14 cellular contexts compared by ENCODE assay signal in the genomic region with DNA sequence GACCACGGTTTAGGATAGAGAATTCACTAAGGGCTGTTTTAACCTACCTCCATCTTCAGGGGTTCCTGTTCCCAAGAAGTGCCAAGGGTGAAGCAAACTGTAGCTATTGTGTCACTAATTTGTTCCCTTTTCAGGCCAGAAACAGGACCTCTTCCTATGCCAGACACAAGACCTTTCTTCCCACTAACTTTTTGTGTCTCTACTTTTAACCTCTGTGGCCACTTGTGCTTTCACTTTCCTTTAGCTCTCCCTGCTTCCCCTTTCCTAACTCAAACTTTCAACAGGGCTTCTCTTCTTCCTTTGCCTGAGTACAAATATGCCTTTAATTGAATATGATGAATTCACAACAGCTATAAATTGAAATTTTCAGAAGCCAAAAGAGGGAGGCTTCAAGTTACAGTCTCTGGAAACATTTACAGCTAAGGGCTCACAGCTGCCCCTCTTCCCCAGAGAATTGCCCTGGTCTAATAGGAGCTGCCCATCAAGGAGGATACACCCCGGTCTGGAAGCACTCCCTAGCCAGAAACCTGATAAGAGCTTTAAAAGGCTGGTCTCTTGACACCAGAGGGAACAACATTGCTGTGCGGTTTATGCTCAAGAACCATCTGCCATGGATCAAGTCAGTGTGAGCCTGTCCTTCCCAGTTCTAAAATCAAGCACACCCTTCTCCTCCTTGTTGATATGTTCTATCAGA.
DNase-seq lines count a peak whose midpoint lies in the region; ATAC-seq lines count a peak whose summit lies in the region.
"Had no signal": no experiment of that assay in that cellular context is flagged by ENCODE, and none has a peak within 500 bp of the region (broad histone marks: within the 10 kb centered on the region; RNA-seq: fewer than 3 reads in every experiment).

No MANE protein-coding gene starts in this region.

- H3K9ac ChIP-seq in BLaER1 = no peak overlapping the region

- H3K4me3 ChIP-seq in BLaER1 = no peak overlapping the region
- H3K4me3 ChIP-seq in SJCRH30 = peak overlapping the region; percentile 7
- H3K4me3 ChIP-seq: colonic mucosa, testis had no signal

- no peaks in the 10 kb centered on the region; the same call in 1 of the 2 replicates for H4K20me1 ChIP-seq in BLaER1

- H3K36me3 ChIP-seq in BLaER1 = no peaks in the 10 kb centered on the region
- H3K36me3 ChIP-seq in SJCRH30 = no peaks in the 10 kb centered on the region
- H3K36me3 ChIP-seq: colonic mucosa had no signal

- peak overlapping the region; percentile 46 for H3K4me2 ChIP-seq in BLaER1

- in situ Hi-C loops in KBM-7 (cut with MboI; ENCODE audit: low pct_unique_long_range_greater_than_20kb, low sequenced_read_pairs) = no loop called here

- ATAC-seq in GM18498 (IDR thresholded peaks at IDR 0.05; ENCODE audit: unreplicated experiment) = no peak
- ATAC-seq: activated CD8-positive, alpha-beta T cell treated with anti-CD3 and anti-CD28 coated beads for 36 hours had no signal

- H3K9me3 ChIP-seq in BLaER1 = no peaks in the 10 kb centered on the region
- no peaks in the 10 kb centered on the region for H3K9me3 ChIP-seq in SJCRH30 (replicated peaks)
- H3K9me3 ChIP-seq: colonic mucosa, testis had no signal

- peaks cover 16% of the 10 kb centered on the region for H3K4me1 ChIP-seq in BLaER1
- H3K4me1 ChIP-seq in SJCRH30 = peaks cover 26% of the 10 kb centered on the region
- H3K4me1 ChIP-seq: colonic mucosa, testis had no signal

- DNase-seq in KBM-7 = peak; percentile 46
- DNase-seq in SJCRH30 = peak; percentile 85 to 95
- DNase-seq in left kidney (ENCODE audit: low read depth, low spot score) = peak; percentile 1
- DNase-seq in UCSD-AML1 (lab: John Stamatoyannopoulos, UW; ENCODE audit: unreplicated experiment) = no peak
- DNase-seq in NK-92 treated with Interleukin-12 subunit alpha and Interleukin-12 subunit beta, amount 100 ng/mL, for 24 hours (lab: John Stamatoyannopoulos, UW) = no peak
- DNase-seq in occipital lobe (lab: John Stamatoyannopoulos, UW) = no peak
- DNase-seq: activated CD8-positive, alpha-beta T cell treated with anti-CD3 and anti-CD28 coated beads for 36 hours; colonic mucosa; foreskin melanocyte; mammary epithelial cell; NCI-H2171; testis had no signal

- peaks cover 83% of the 10 kb centered on the region for H3K27me3 ChIP-seq in BLaER1
- H3K27me3 ChIP-seq in SJCRH30 = no peaks in the 10 kb centered on the region
- H3K27me3 ChIP-seq: colonic mucosa, testis had no signal

- H3K27ac ChIP-seq in BLaER1 (no peak overlapping the region), SJCRH30 (peak overlapping the region; percentile 50)
- H3K27ac ChIP-seq: colonic mucosa, testis had no signal

Comparison
In these comparisons a context has a peak if more than half of its experiments do, and no peak if none do; other contexts are left out.
1. DNase-seq: peak in KBM-7 (single experiment), SJCRH30 (2 of 2) and left kidney (single experiment); none in UCSD-AML1 (single experiment), NK-92 treated with Interleukin-12 subunit alpha and Interleukin-12 subunit beta, amount 100 ng/mL, for 24 hours (single experiment) and occipital lobe (single experiment).